ENCODE assay signal across 15 cellular contexts in genomic region chr11:395866-396265, GRCh38. TPM values are rescaled to one million over a fixed set of nuclear protein-coding genes. Genes with fewer than 3 reads are reported as not detected.
DNase-seq lines count a peak whose midpoint lies in the region; ATAC-seq, FAIRE-seq and TF ChIP-seq lines count a peak whose summit lies in the region.
"Had no signal": no experiment of that assay in that cellular context is flagged by ENCODE, and none has a peak within 500 bp of the region (broad histone marks: within the 10 kb centered on the region; RNA-seq: fewer than 3 reads in every experiment).

No MANE protein-coding gene starts in this region.

- H3K4me1 ChIP-seq in K562 (replicated peaks in 1 of 2; ENCODE audit: control insufficient read depth in 2 of 2, insufficient read depth in 2 of 2, low read length in 2 of 2) = peaks cover 19 to 65% of the 10 kb centered on the region in 2 experiments
- H3K4me1 ChIP-seq: BE2C had no signal

- H3K9me3 ChIP-seq in K562 (replicated peaks; ENCODE audit: control insufficient read depth, insufficient read depth, low read depth, low read length) = peaks cover 2% of the 10 kb centered on the region; the same call in 1 of the 2 replicates
- H3K9me3 ChIP-seq: BE2C, gastroesophageal sphincter had no signal

- intact Hi-C loops in Calu3 (cut with micrococcal nuclease; ENCODE audit: unreplicated experiment) = no loop called here
- intact Hi-C loops in K562 (cut with micrococcal nuclease) = no loop called here

- peaks cover 44% of the 10 kb centered on the region; the same call in 2 of the 3 replicates for H3K36me3 ChIP-seq in K562 (ENCODE audit: control insufficient read depth, insufficient read depth, low read length)
- H3K36me3 ChIP-seq: BE2C, gastroesophageal sphincter had no signal

- no peak for FAIRE-seq in K562 (lab: Jason Lieb, UNC)
- FAIRE-seq: urothelium cell line had no signal

- H3K4me3 ChIP-seq in K562 = no peak overlapping the region; the same call in 1 of the 2 replicates

- no peaks in the 10 kb centered on the region for H3K27me3 ChIP-seq in K562 (ENCODE audit: control insufficient read depth in 2 of 2, insufficient read depth in 2 of 2, low read length in 2 of 2)
- H3K27me3 ChIP-seq: BE2C had no signal

- no peak for TF ChIP-seq EP300 in K562 (IDR thresholded peaks at IDR 0.05; ENCODE audit: low read length)

- TF ChIP-seq POLR2A in K562 (conservative IDR thresholded peaks at IDR 0.05) = no peak

- in situ Hi-C loops in K562 (cut with MboI) = no loop called here
- in situ Hi-C loops in G401 (cut with HindIII; ENCODE audit: low sequenced_read_pairs) = no loop called here

- H3K9ac ChIP-seq in K562 (ENCODE audit: insufficient read depth in 1 of 2, low read depth in 2 of 2, low read length in 2 of 2) = peak overlapping the region in 1 of 2 experiments; percentile 99; a peak in 2 of 4 replicates

- H3K36me3 Mint-ChIP-seq in Calu3 (ENCODE audit: insufficient read depth, unreplicated experiment) (peaks cover 60% of the 10 kb centered on the region), naive B cell (no peaks in the 10 kb centered on the region)
- H3K36me3 Mint-ChIP-seq: activated CD8-positive, alpha-beta memory T cell treated with anti-CD3 and anti-CD28 coated beads, Interleukin-2, amount 10 ng/mL, durations not matched to agents 7 days and 5 days; brain had no signal

- H3K4me3 Mint-ChIP-seq in Calu3 (ENCODE audit: low read depth, unreplicated experiment) = peak overlapping the region; percentile 95
- peak overlapping the region in 5 of 8 donors; percentile 22 to 70 (median 63) for H3K4me3 Mint-ChIP-seq in naive B cell
- H3K4me3 Mint-ChIP-seq: activated CD8-positive, alpha-beta memory T cell treated with anti-CD3 and anti-CD28 coated beads, Interleukin-2, amount 10 ng/mL, durations not matched to agents 7 days and 5 days; brain had no signal

- no peak for DNase-seq in Calu3
- no peak for DNase-seq in K562 (ENCODE audit: extremely low read depth in 1 of 4, low spot score in 3 of 4)
- no peak for DNase-seq in naive B cell
- DNase-seq in G401 (ENCODE audit: low spot score) = no peak
- no peak for DNase-seq in SIG-M5 (lab: John Stamatoyannopoulos, UW)
- DNase-seq: activated CD8-positive, alpha-beta memory T cell treated with anti-CD3 and anti-CD28 coated beads, Interleukin-2, amount 10 ng/mL, durations not matched to agents 7 days and 5 days; activated naive CD4-positive, alpha-beta T cell treated with Interleukin-2 at 50 U/mL for 16 hours; BE2C; NCI-H1436; stimulated activated CD4-positive, alpha-beta T cell treated with anti-CD3 and anti-CD28 coated beads, Interleukin-4, amount 100 ng/mL, for 1 hour had no signal

- CTCF ChIA-PET in Calu3 (lab: Charles Lee) = interaction anchor here (0.6 to 1.3 kb wide), 3 partner anchors 21 to 79 kb away, joined by 3 to 9 read pairs (median 3); no protein-coding TSS in a partner anchor
- CTCF ChIA-PET in K562 (lab: Yijun Ruan, JAX; ENCODE audit: low intra/inter-chr PET ratio) = no interaction called here

- no peak overlapping the region for H2AFZ ChIP-seq in K562 (ENCODE audit: low read depth, low read length)

- no peaks in the 10 kb centered on the region for H3K9me1 ChIP-seq in K562 (ENCODE audit: control insufficient read depth, insufficient read depth, low read length)

- H4K20me1 ChIP-seq in K562 (replicated peaks; ENCODE audit: control insufficient read depth, insufficient read depth, low read length) = no peaks in the 10 kb centered on the region

- TF ChIP-seq RAD21 in K562 (CRISPR knock-in tag; conservative IDR thresholded peaks at IDR 0.05 in 1 of 2, IDR thresholded peaks at IDR 0.05 in 1 of 2) = no peak

- no peak overlapping the region for H3K27ac ChIP-seq in K562 (ENCODE audit: extremely low read depth, low read depth, low read length)

- no peak for ATAC-seq in K562
- no peak for ATAC-seq in naive B cell (ENCODE audit: low read depth in 2 of 2)
- ATAC-seq in HG02981 (IDR thresholded peaks at IDR 0.05; ENCODE audit: unreplicated experiment) = no peak
- ATAC-seq: gastroesophageal sphincter had no signal

- H3K4me2 ChIP-seq in K562 (ENCODE audit: insufficient read depth, low read length) = 0 out of 2 replicates have a peak overlapping the region, but pooled peaks have one; percentile 97

- TF ChIP-seq CTCF in Calu3 (IDR thresholded peaks at IDR 0.05; ENCODE audit: unreplicated experiment) (no peak), K562 (IDR thresholded peaks at IDR 0.05 in 2 of 3, conservative IDR thresholded peaks at IDR 0.05 in 1 of 3; ENCODE audit: insufficient read depth in 2 of 3, low read depth in 1 of 3, low read length in 3 of 3) (no peak)

- H3K27ac Mint-ChIP-seq in Calu3 (ENCODE audit: unreplicated experiment) (peak overlapping the region; percentile 36), naive B cell (peak overlapping the region in 2 of 6 donors; percentile 61 to 63)
- H3K27ac Mint-ChIP-seq: activated CD8-positive, alpha-beta memory T cell treated with anti-CD3 and anti-CD28 coated beads, Interleukin-2, amount 10 ng/mL, durations not matched to agents 7 days and 5 days; brain had no signal

- 83% methylated on average over 6 of the region's 11 CpGs for WGBS in K562 (ENCODE audit: insufficient coverage, low coverage, missing lambda C conversion rate)

- no peaks in the 10 kb centered on the region for H3K9me3 Mint-ChIP-seq in Calu3 (ENCODE audit: low read depth, unreplicated experiment)
- peaks cover 0 to 1% (median 0%) of the 10 kb centered on the region in 7 donors for H3K9me3 Mint-ChIP-seq in naive B cell

- POLR2A ChIA-PET in K562 (lab: Yijun Ruan, JAX) = interaction anchor here (1.0 to 1.2 kb wide), 2 partner anchors 8 to 9 kb away, joined by 3 to 5 read pairs; no protein-coding TSS in a partner anchor

- peaks cover 35% of the 10 kb centered on the region for H3K79me2 ChIP-seq in K562 (ENCODE audit: control insufficient read depth, insufficient read depth, low read length)

- H3K27me3 Mint-ChIP-seq in Calu3 (ENCODE audit: unreplicated experiment) (no peaks in the 10 kb centered on the region), naive B cell (peaks cover 0 to 11% (median 11%) of the 10 kb centered on the region in 3 donors)
- H3K27me3 Mint-ChIP-seq: activated CD8-positive, alpha-beta memory T cell treated with anti-CD3 and anti-CD28 coated beads, Interleukin-2, amount 10 ng/mL, durations not matched to agents 7 days and 5 days had no signal

- BruUV-seq in Calu3 (replicated peaks; lab: Mats Ljungman, UMichigan) = no TSS peak
- BruUV-seq in K562 (replicated peaks; lab: Mats Ljungman, UMichigan) = no TSS peak

- H3K4me1 Mint-ChIP-seq in Calu3 (ENCODE audit: low read depth, unreplicated experiment) (peaks cover 17% of the 10 kb centered on the region), naive B cell (peaks cover 0 to 14% (median 12%) of the 10 kb centered on the region in 3 donors)
- H3K4me1 Mint-ChIP-seq: activated CD8-positive, alpha-beta memory T cell treated with anti-CD3 and anti-CD28 coated beads, Interleukin-2, amount 10 ng/mL, durations not matched to agents 7 days and 5 days; brain had no signal

RNA-seq across cellular contexts. Expression of gene PKP3, which starts 1.9 kb away (rescaled TPM):
- 128 and 154 TPM in 2 replicates for total RNA-seq in Calu3 (2022)
- 29.8 and 101 TPM in 2 replicates for total RNA-seq in K562 (2011; cell fraction: chromatin; rRNA removed; ENCODE audit: low replicate concordance)
- 77.2 and 90.9 TPM in 2 replicates for total RNA-seq in K562 (2011; cell fraction: nucleolus; rRNA removed)
- total RNA-seq in K562 (2011; cell fraction: nucleoplasm; rRNA removed) = 38.5 and 42.2 TPM in 2 replicates
- total RNA-seq in K562 (2014; rRNA removed) = 99.7 and 122 TPM in 2 replicates
- total RNA-seq in K562 (2014; rRNA removed; fragmentation: Illumina TruSeq; extraction: Trizol) = 11.2 and 14.9 TPM in 2 replicates
- total RNA-seq in K562 (2015; rRNA removed; fragmentation: Illumina TruSeq; extraction: Trizol) = 30.7 and 36.6 TPM in 2 replicates
- total RNA-seq in K562 (2021) = 102 and 110 TPM in 2 replicates
- polyA plus RNA-seq in K562 (2011; rRNA removed) = 45.4 and 47.8 TPM in 2 replicates
- polyA plus RNA-seq in K562 (2011; cell fraction: cytosol; rRNA removed) = 40.1 and 126 TPM in 2 replicates
- polyA plus RNA-seq in K562 (2011; cell fraction: nucleus; rRNA removed) = 77.2 and 108 TPM in 2 replicates
- 49.0 and 59.2 TPM in 2 replicates for polyA plus RNA-seq in K562 (2012)
- polyA plus RNA-seq in K562 (2014; fragmentation: Illumina TruSeq; extraction: Trizol) = 26.9 and 39.7 TPM in 2 replicates
- polyA plus RNA-seq in K562 (2014; fragmentation: Nextera tagmentation; extraction: Ambion mirVana) = under 1 TPM; 0.11 to 0.45 TPM
- polyA plus RNA-seq in K562 (2014; rRNA removed) = 73.9 and 78.9 TPM in 2 replicates
- 8.3 and 21.7 TPM in 2 replicates for polyA minus RNA-seq in K562 (2011; rRNA and poly(A)+ RNA removed)
- polyA minus RNA-seq in K562 (2011; cell fraction: cytosol; rRNA and poly(A)+ RNA removed) = 71.3 and 72.2 TPM in 2 replicates
- polyA minus RNA-seq in K562 (2011; cell fraction: nucleus; rRNA and poly(A)+ RNA removed) = 28.1 and 30.5 TPM in 2 replicates
- under 1 TPM in 2 of 6 donors, not detected in 4; 0.09 to 0.13 TPM for polyA plus RNA-seq in naive B cell (ENCODE audit: low read depth in 6 of 6)
- total RNA-seq in G401 (2014; rRNA removed; shearing (Covaris generic)) = 1.1 and 7.9 TPM in 2 replicates
- total RNA-seq: OCI-LY7 had no signal

RNA-seq across cellular contexts. Expression of gene SIGIRR, which starts 18.9 kb away (rescaled TPM):
- total RNA-seq in Calu3 (2022) (76.3 and 83.6 TPM in 2 replicates), K562 (2014; rRNA removed) (109 and 114 TPM in 2 replicates), K562 (2014; rRNA removed; fragmentation: Illumina TruSeq; extraction: Trizol) (6.0 and 7.2 TPM in 2 replicates), K562 (2015; rRNA removed; fragmentation: Illumina TruSeq; extraction: Trizol) (50.6 and 51.6 TPM in 2 replicates), K562 (2021) (83.1 and 93.8 TPM in 2 replicates)
- 8.7 and 27.6 TPM in 2 replicates for total RNA-seq in K562 (2011; cell fraction: chromatin; rRNA removed; ENCODE audit: low replicate concordance)
- 50.7 and 50.9 TPM in 2 replicates for total RNA-seq in K562 (2011; cell fraction: nucleolus; rRNA removed)
- total RNA-seq in K562 (2011; cell fraction: nucleoplasm; rRNA removed) = 15.8 and 24.1 TPM in 2 replicates
- polyA plus RNA-seq in K562 (2011; rRNA removed) (22.5 and 25.0 TPM in 2 replicates), K562 (2014; fragmentation: Illumina TruSeq; extraction: Trizol) (14.8 and 46.2 TPM in 2 replicates), K562 (2014; fragmentation: Nextera tagmentation; extraction: Ambion mirVana) (10 to 100 TPM in 1 of 2 experiments, 1 to 10 TPM in 1; 6.3 to 13.3 TPM), K562 (2014; rRNA removed) (92.4 and 133 TPM in 2 replicates), naive B cell (ENCODE audit: low read depth in 6 of 6) (10 to 100 TPM; 30.4 to 72.0 (median 53.5) TPM)
- polyA plus RNA-seq in K562 (2011; cell fraction: cytosol; rRNA removed) = 41.4 and 135 TPM in 2 replicates
- polyA plus RNA-seq in K562 (2011; cell fraction: nucleus; rRNA removed) = 81.1 and 118 TPM in 2 replicates
- polyA plus RNA-seq in K562 (2012) = 55.3 and 81.1 TPM in 2 replicates
- 1.1 and 2.3 TPM in 2 replicates for polyA minus RNA-seq in K562 (2011; rRNA and poly(A)+ RNA removed)
- polyA minus RNA-seq in K562 (2011; cell fraction: cytosol; rRNA and poly(A)+ RNA removed) = 12.4 and 13.7 TPM in 2 replicates
- polyA minus RNA-seq in K562 (2011; cell fraction: nucleus; rRNA and poly(A)+ RNA removed) = 11.0 and 11.7 TPM in 2 replicates
- total RNA-seq in G401 (2014; rRNA removed; shearing (Covaris generic)) = 20.6 and 31.9 TPM in 2 replicates

RNA-seq across cellular contexts. Expression of gene B4GALNT4, which starts 26.6 kb away (rescaled TPM):
- total RNA-seq in Calu3 (2022) (1.9 and 4.6 TPM in 2 replicates), K562 (2014; rRNA removed) (22.7 and 26.2 TPM in 2 replicates), K562 (2014; rRNA removed; fragmentation: Illumina TruSeq; extraction: Trizol) (2.1 and 2.5 TPM in 2 replicates), K562 (2015; rRNA removed; fragmentation: Illumina TruSeq; extraction: Trizol) (7.6 and 9.7 TPM in 2 replicates), K562 (2021) (33.6 and 37.1 TPM in 2 replicates)
- 45.4 and 151 TPM in 2 replicates for total RNA-seq in K562 (2011; cell fraction: chromatin; rRNA removed; ENCODE audit: low replicate concordance)
- total RNA-seq in K562 (2011; cell fraction: nucleolus; rRNA removed) = 117 and 141 TPM in 2 replicates
- 54.9 and 57.5 TPM in 2 replicates for total RNA-seq in K562 (2011; cell fraction: nucleoplasm; rRNA removed)
- polyA plus RNA-seq in K562 (2011; rRNA removed) (14.0 and 22.7 TPM in 2 replicates), K562 (2014; fragmentation: Illumina TruSeq; extraction: Trizol) (4.5 and 10.9 TPM in 2 replicates), K562 (2014; fragmentation: Nextera tagmentation; extraction: Ambion mirVana) (under 1 TPM in 1 of 2 experiments, not detected in 1; 0.20 TPM), K562 (2014; rRNA removed) (30.0 and 32.0 TPM in 2 replicates), naive B cell (ENCODE audit: low read depth in 6 of 6) (not detected)
- 20.4 and 42.5 TPM in 2 replicates for polyA plus RNA-seq in K562 (2011; cell fraction: cytosol; rRNA removed)
- 174 and 271 TPM in 2 replicates for polyA plus RNA-seq in K562 (2011; cell fraction: nucleus; rRNA removed)
- polyA plus RNA-seq in K562 (2012) = 17.2 and 19.0 TPM in 2 replicates
- 2.1 and 3.3 TPM in 2 replicates for polyA minus RNA-seq in K562 (2011; rRNA and poly(A)+ RNA removed)
- polyA minus RNA-seq in K562 (2011; cell fraction: cytosol; rRNA and poly(A)+ RNA removed) = 8.1 and 9.7 TPM in 2 replicates
- 23.6 and 27.2 TPM in 2 replicates for polyA minus RNA-seq in K562 (2011; cell fraction: nucleus; rRNA and poly(A)+ RNA removed)
- total RNA-seq in G401 (2014; rRNA removed; shearing (Covaris generic)) = 27.4 and 32.1 TPM in 2 replicates
- total RNA-seq: OCI-LY7 had no signal

RNA-seq across cellular contexts. Expression of gene ANO9, which starts 45.9 kb away (rescaled TPM):
- total RNA-seq in Calu3 (2022) (27.2 and 32.2 TPM in 2 replicates), K562 (2014; rRNA removed) (4.9 and 5.1 TPM in 2 replicates), K562 (2014; rRNA removed; fragmentation: Illumina TruSeq; extraction: Trizol) (1.0 and 1.1 TPM in 2 replicates), K562 (2015; rRNA removed; fragmentation: Illumina TruSeq; extraction: Trizol) (3.8 TPM in 2 replicates), K562 (2021) (9.3 and 14.5 TPM in 2 replicates)
- total RNA-seq in K562 (2011; cell fraction: chromatin; rRNA removed; ENCODE audit: low replicate concordance) = 28.4 and 83.6 TPM in 2 replicates
- total RNA-seq in K562 (2011; cell fraction: nucleolus; rRNA removed) = 54.4 and 56.8 TPM in 2 replicates
- 33.9 and 40.5 TPM in 2 replicates for total RNA-seq in K562 (2011; cell fraction: nucleoplasm; rRNA removed)
- polyA plus RNA-seq in K562 (2011; rRNA removed) (5.4 and 19.1 TPM in 2 replicates), K562 (2014; fragmentation: Illumina TruSeq; extraction: Trizol) (4.5 and 5.5 TPM in 2 replicates), K562 (2014; fragmentation: Nextera tagmentation; extraction: Ambion mirVana) (under 1 TPM; 0.20 to 0.27 TPM), K562 (2014; rRNA removed) (10.7 and 10.8 TPM in 2 replicates), naive B cell (ENCODE audit: low read depth in 6 of 6) (1 to 10 TPM in 5 of 6 donors, not detected in 1; 1.9 to 4.5 (median 3.4) TPM)
- 4.1 and 4.3 TPM in 2 replicates for polyA plus RNA-seq in K562 (2011; cell fraction: cytosol; rRNA removed)
- 179 and 200 TPM in 2 replicates for polyA plus RNA-seq in K562 (2011; cell fraction: nucleus; rRNA removed)
- polyA plus RNA-seq in K562 (2012) = 11.4 and 33.5 TPM in 2 replicates
- polyA minus RNA-seq in K562 (2011; rRNA and poly(A)+ RNA removed) = 1.3 and 1.4 TPM in 2 replicates
- 2.9 and 3.2 TPM in 2 replicates for polyA minus RNA-seq in K562 (2011; cell fraction: cytosol; rRNA and poly(A)+ RNA removed)
- 19.4 and 27.1 TPM in 2 replicates for polyA minus RNA-seq in K562 (2011; cell fraction: nucleus; rRNA and poly(A)+ RNA removed)
- 0.31 and 0.98 TPM in 2 replicates for total RNA-seq in G401 (2014; rRNA removed; shearing (Covaris generic))

RNA-seq across cellular contexts. Expression of gene PTDSS2, which starts 54.2 kb away (rescaled TPM):
- total RNA-seq in Calu3 (2022) = 25.1 and 30.4 TPM in 2 replicates
- total RNA-seq in K562 (2011; cell fraction: chromatin; rRNA removed; ENCODE audit: low replicate concordance) = 105 and 295 TPM in 2 replicates
- total RNA-seq in K562 (2011; cell fraction: nucleolus; rRNA removed) = 221 and 222 TPM in 2 replicates
- total RNA-seq in K562 (2011; cell fraction: nucleoplasm; rRNA removed) = 123 and 136 TPM in 2 replicates
- total RNA-seq in K562 (2014; rRNA removed) = 42.4 and 61.4 TPM in 2 replicates
- 7.7 and 10.3 TPM in 2 replicates for total RNA-seq in K562 (2014; rRNA removed; fragmentation: Illumina TruSeq; extraction: Trizol)
- 17.2 and 19.2 TPM in 2 replicates for total RNA-seq in K562 (2015; rRNA removed; fragmentation: Illumina TruSeq; extraction: Trizol)
- total RNA-seq in K562 (2021) = 51.4 and 53.9 TPM in 2 replicates
- 22.4 and 36.2 TPM in 2 replicates for polyA plus RNA-seq in K562 (2011; rRNA removed)
- 31.4 and 55.2 TPM in 2 replicates for polyA plus RNA-seq in K562 (2011; cell fraction: cytosol; rRNA removed)
- 204 and 221 TPM in 2 replicates for polyA plus RNA-seq in K562 (2011; cell fraction: nucleus; rRNA removed)
- polyA plus RNA-seq in K562 (2012) = 33.8 and 52.0 TPM in 2 replicates
- polyA plus RNA-seq in K562 (2014; fragmentation: Illumina TruSeq; extraction: Trizol) = 16.9 and 25.2 TPM in 2 replicates
- 1 to 10 TPM in 1 of 2 experiments, under 1 TPM in 1; 0.45 to 1.1 TPM for polyA plus RNA-seq in K562 (2014; fragmentation: Nextera tagmentation; extraction: Ambion mirVana)
- 36.8 and 38.3 TPM in 2 replicates for polyA plus RNA-seq in K562 (2014; rRNA removed)
- polyA minus RNA-seq in K562 (2011; rRNA and poly(A)+ RNA removed) = 21.0 and 25.3 TPM in 2 replicates
- 26.6 and 30.7 TPM in 2 replicates for polyA minus RNA-seq in K562 (2011; cell fraction: cytosol; rRNA and poly(A)+ RNA removed)
- polyA minus RNA-seq in K562 (2011; cell fraction: nucleus; rRNA and poly(A)+ RNA removed) = 37.0 and 51.1 TPM in 2 replicates
- polyA plus RNA-seq in naive B cell (ENCODE audit: low read depth in 6 of 6) = 10 to 100 TPM in 4 of 6 donors, 1 to 10 TPM in 2; 5.5 to 12.3 (median 10.3) TPM
- 78.1 and 84.1 TPM in 2 replicates for total RNA-seq in G401 (2014; rRNA removed; shearing (Covaris generic))
